In the genomic region with DNA sequence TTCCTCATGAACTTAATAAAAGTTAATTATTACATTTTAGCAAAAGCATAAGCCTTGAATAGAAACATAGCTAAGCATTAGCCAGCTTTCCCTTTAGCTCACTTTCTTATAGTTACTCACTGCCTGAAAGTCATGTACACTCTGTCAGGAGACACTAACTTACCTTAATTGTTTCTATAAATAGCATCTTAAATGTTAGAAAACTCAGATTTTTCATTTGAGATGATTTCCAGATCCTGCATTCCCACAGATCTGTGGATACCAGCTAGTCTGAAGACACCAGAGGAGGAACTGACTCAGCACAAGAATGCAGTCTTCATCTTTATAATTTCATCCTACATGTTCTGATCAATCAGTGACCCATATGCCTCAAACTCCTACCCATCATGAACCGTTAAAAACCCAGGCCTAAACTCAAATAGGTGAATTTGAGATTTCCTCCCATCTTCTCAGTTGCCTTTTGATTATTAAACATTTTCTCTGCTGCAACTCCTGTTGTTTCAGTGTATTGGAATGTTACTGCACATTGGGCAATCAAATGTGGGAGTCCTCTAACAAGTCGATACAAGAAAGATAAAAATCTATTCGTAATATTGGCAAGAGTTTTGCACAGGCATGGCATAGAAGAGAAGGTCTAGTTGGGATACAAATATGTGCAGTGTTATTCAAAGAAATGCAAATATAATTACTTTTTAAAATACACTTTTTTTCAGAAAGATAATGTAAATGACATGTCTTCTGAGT, we compare ENCODE assay signal across 32 cellular contexts.
DNase-seq lines count a peak whose midpoint lies in the region; ATAC-seq and TF ChIP-seq lines count a peak whose summit lies in the region.
"Had no signal": no experiment of that assay in that cellular context is flagged by ENCODE, and none has a peak within 500 bp of the region (broad histone marks: within the 10 kb centered on the region; RNA-seq: fewer than 3 reads in every experiment).

No MANE protein-coding gene starts in this region.

- no peak for TF ChIP-seq CTCF in fibroblast of mammary gland (conservative IDR thresholded peaks at IDR 0.05; ENCODE audit: control insufficient read depth, insufficient read depth, low read depth, low read length)
- no peak for TF ChIP-seq CTCF in hepatocyte (IDR thresholded peaks at IDR 0.05; ENCODE audit: poor library complexity)

- 89% methylated on average over 3 of the region's 3 CpGs for WGBS in hepatocyte (ENCODE audit: low lambda C conversion rate, missing lambda C conversion rate)

- H3K4me3 ChIP-seq in fibroblast of mammary gland (ENCODE audit: control insufficient read depth, low read depth, low read length) (no peak overlapping the region), hepatocyte (no peak overlapping the region)
- H3K4me3 ChIP-seq: ascending aorta, left lung, pancreas had no signal

- H3K79me2 ChIP-seq in hepatocyte = no peaks in the 10 kb centered on the region

- no peak overlapping the region for H3K27ac Mint-ChIP-seq in activated T-cell treated with anti-CD3 and anti-CD28 coated beads, Interleukin-2, amount 50 U/mL, for 72 hours
- H3K27ac Mint-ChIP-seq in T-helper 2 cell treated with Interferon-gamma antibody and Interleukin-4, amounts not matched to agents 5 μg/mL and 100 μg/mL, for 36 hours = no peak overlapping the region
- H3K27ac Mint-ChIP-seq: activated naive CD8-positive, alpha-beta T cell treated with anti-CD3 and anti-CD28 coated beads for 36 hours; activated T-cell treated with anti-CD3 and anti-CD28 coated beads, Interleukin-2, amount 50 U/mL, for 24 hours; dendritic cell treated with granulocyte-macrophage colony-stimulating factor and Interleukin-4, amounts not matched to agents 40 ng/mL and 50 ng/mL, for 4 days had no signal

- no peak overlapping the region for H3K4me2 ChIP-seq in hepatocyte

- no peaks in the 10 kb centered on the region for H3K36me3 ChIP-seq in hepatocyte (replicated peaks; ENCODE audit: insufficient read depth, low read depth)
- H3K36me3 ChIP-seq: ascending aorta, left lung, pancreas had no signal

- DNase-seq in HPDE6-E6E7 (ENCODE audit: extremely low spot score) = peak; percentile 4
- peak; percentile 45 for DNase-seq in amniotic epithelial cell (ENCODE audit: low read depth)
- DNase-seq in fibroblast of mammary gland (ENCODE audit: low read depth) = peak; percentile 16
- DNase-seq in renal cortical epithelial cell (ENCODE audit: low read depth) = peak; percentile 1
- no peak for DNase-seq in activated T-cell treated with anti-CD3 and anti-CD28 coated beads, Interleukin-2, amount 50 U/mL, for 72 hours
- DNase-seq in hepatocyte (ENCODE audit: low spot score) = no peak
- DNase-seq in T-helper 2 cell treated with Interferon-gamma antibody and Interleukin-4, amounts not matched to agents 5 μg/mL and 100 μg/mL, for 36 hours (ENCODE audit: low spot score) = no peak
- DNase-seq: activated CD4-positive, alpha-beta T cell treated with anti-CD3 and anti-CD28 coated beads, Interleukin-2, amount 50 U/mL, for 1 hour; activated gamma-delta T cell; activated naive CD8-positive, alpha-beta T cell treated with anti-CD3 and anti-CD28 coated beads for 36 hours; activated T-cell treated with anti-CD3 and anti-CD28 coated beads, Interleukin-2, amount 50 U/mL, for 24 hours; Caco-2; central memory CD4-positive, alpha-beta T cell; GF-D8; GOT3; Karpas-422; left lung; mesenchymal stem cell; NCI-H1417 treated with DMSO at 0.1 percent for 48 hours; NCI-H2081 treated with DMSO at 0.1 percent for 48 hours; NCI-H345; NCI-H69; pancreas; SHP77; small intestine; stimulated activated naive CD4-positive, alpha-beta T cell; T-helper 9 cell had no signal

- H3K27me3 ChIP-seq in hepatocyte = no peaks in the 10 kb centered on the region
- H3K27me3 ChIP-seq: ascending aorta, left lung, pancreas had no signal

- H3K4me1 ChIP-seq in hepatocyte (ENCODE audit: insufficient read depth) = no peaks in the 10 kb centered on the region
- H3K4me1 ChIP-seq: ascending aorta, Caco-2, left lung, pancreas had no signal

- H3K36me3 Mint-ChIP-seq in activated T-cell treated with anti-CD3 and anti-CD28 coated beads, Interleukin-2, amount 50 U/mL, for 72 hours (ENCODE audit: insufficient read depth in 2 of 2) = peaks cover 0 to 3% of the 10 kb centered on the region in 2 donors
- no peaks in the 10 kb centered on the region for H3K36me3 Mint-ChIP-seq in T-helper 2 cell treated with Interferon-gamma antibody and Interleukin-4, amounts not matched to agents 5 μg/mL and 100 μg/mL, for 36 hours (ENCODE audit: low read depth)
- H3K36me3 Mint-ChIP-seq: activated naive CD8-positive, alpha-beta T cell treated with anti-CD3 and anti-CD28 coated beads for 36 hours had no signal

- no peaks in the 10 kb centered on the region for H3K27me3 Mint-ChIP-seq in activated T-cell treated with anti-CD3 and anti-CD28 coated beads, Interleukin-2, amount 50 U/mL, for 72 hours (ENCODE audit: low read depth)
- no peaks in the 10 kb centered on the region for H3K27me3 Mint-ChIP-seq in T-helper 2 cell treated with Interferon-gamma antibody and Interleukin-4, amounts not matched to agents 5 μg/mL and 100 μg/mL, for 36 hours (ENCODE audit: low read depth)
- H3K27me3 Mint-ChIP-seq: activated naive CD8-positive, alpha-beta T cell treated with anti-CD3 and anti-CD28 coated beads for 36 hours; activated T-cell treated with anti-CD3 and anti-CD28 coated beads, Interleukin-2, amount 50 U/mL, for 24 hours; dendritic cell treated with granulocyte-macrophage colony-stimulating factor and Interleukin-4, amounts not matched to agents 40 ng/mL and 50 ng/mL, for 4 days had no signal

- no peak overlapping the region for H3K4me3 Mint-ChIP-seq in activated T-cell treated with anti-CD3 and anti-CD28 coated beads, Interleukin-2, amount 50 U/mL, for 72 hours
- no peak overlapping the region for H3K4me3 Mint-ChIP-seq in T-helper 2 cell treated with Interferon-gamma antibody and Interleukin-4, amounts not matched to agents 5 μg/mL and 100 μg/mL, for 36 hours
- H3K4me3 Mint-ChIP-seq: activated naive CD8-positive, alpha-beta T cell treated with anti-CD3 and anti-CD28 coated beads for 36 hours; activated T-cell treated with anti-CD3 and anti-CD28 coated beads, Interleukin-2, amount 50 U/mL, for 24 hours; dendritic cell treated with granulocyte-macrophage colony-stimulating factor and Interleukin-4, amounts not matched to agents 40 ng/mL and 50 ng/mL, for 4 days had no signal

- no peak for ATAC-seq in HG02970 (IDR thresholded peaks at IDR 0.05; ENCODE audit: low FRiP score, unreplicated experiment)
- no peak for ATAC-seq in activated T-cell treated with anti-CD3 and anti-CD28 coated beads, Interleukin-2, amount 50 U/mL, for 72 hours (replicated peaks in 1 of 2)
- ATAC-seq: esophagus mucosa, left lung, pancreas had no signal

- H3K9me2 ChIP-seq in hepatocyte (replicated peaks; ENCODE audit: insufficient read depth) = no peaks in the 10 kb centered on the region

- no peaks in the 10 kb centered on the region for H3K9me3 ChIP-seq in hepatocyte (ENCODE audit: low read depth)
- H3K9me3 ChIP-seq: ascending aorta, Caco-2, pancreas had no signal

- H3K4me1 Mint-ChIP-seq in activated T-cell treated with anti-CD3 and anti-CD28 coated beads, Interleukin-2, amount 50 U/mL, for 72 hours (ENCODE audit: low read depth) = no peaks in the 10 kb centered on the region
- H3K4me1 Mint-ChIP-seq in T-helper 2 cell treated with Interferon-gamma antibody and Interleukin-4, amounts not matched to agents 5 μg/mL and 100 μg/mL, for 36 hours (ENCODE audit: low read depth) = no peaks in the 10 kb centered on the region
- H3K4me1 Mint-ChIP-seq: activated naive CD8-positive, alpha-beta T cell treated with anti-CD3 and anti-CD28 coated beads for 36 hours had no signal

- H4K20me1 ChIP-seq in hepatocyte (ENCODE audit: insufficient read depth, poor library complexity, severe bottlenecking) = no peaks in the 10 kb centered on the region

- H3K27ac ChIP-seq in hepatocyte = no peak overlapping the region
- H3K27ac ChIP-seq: ascending aorta, C4-2B, left lung, pancreas had no signal

- peaks cover 2 to 4% of the 10 kb centered on the region in 2 donors for H3K9me3 Mint-ChIP-seq in activated T-cell treated with anti-CD3 and anti-CD28 coated beads, Interleukin-2, amount 50 U/mL, for 72 hours
- H3K9me3 Mint-ChIP-seq in T-helper 2 cell treated with Interferon-gamma antibody and Interleukin-4, amounts not matched to agents 5 μg/mL and 100 μg/mL, for 36 hours = peaks cover 26% of the 10 kb centered on the region
- H3K9me3 Mint-ChIP-seq: activated naive CD8-positive, alpha-beta T cell treated with anti-CD3 and anti-CD28 coated beads for 36 hours had no signal

- no peak overlapping the region for H2AFZ ChIP-seq in hepatocyte

Comparison
In these comparisons a context has a peak if more than half of its experiments do, and no peak if none do; other contexts are left out.
1. DNase-seq: peak in HPDE6-E6E7 (single experiment), amniotic epithelial cell (single experiment), fibroblast of mammary gland (single experiment) and renal cortical epithelial cell (single experiment); none in activated T-cell treated with anti-CD3 and anti-CD28 coated beads, Interleukin-2, amount 50 U/mL, for 72 hours (0 of 2), hepatocyte (single experiment) and T-helper 2 cell treated with Interferon-gamma antibody and Interleukin-4, amounts not matched to agents 5 μg/mL and 100 μg/mL, for 36 hours (single experiment).